In the genomic region with DNA sequence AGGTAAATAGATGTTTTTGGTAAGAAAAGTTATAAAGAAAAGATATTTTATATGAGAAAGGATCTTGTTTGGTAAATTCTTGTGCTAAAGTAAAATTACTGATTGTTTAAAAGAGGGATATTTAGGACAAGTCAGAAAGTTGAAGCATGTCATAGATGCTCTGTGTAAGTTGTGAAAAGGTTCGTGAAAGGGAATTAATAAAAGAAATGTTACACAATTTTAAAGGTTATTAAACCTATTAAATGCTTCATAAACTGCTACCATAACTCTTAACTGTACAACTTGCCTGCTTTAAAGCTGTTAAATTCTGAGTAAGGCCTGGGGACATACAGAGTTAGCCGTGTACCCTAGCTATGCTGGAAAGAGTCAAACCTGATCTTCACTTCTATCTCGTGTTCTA, we compare ENCODE assay signal across 27 cellular contexts.
"Had no signal": no experiment of that assay in that cellular context is flagged by ENCODE, and none has a peak within 500 bp of the region (broad histone marks: within the 10 kb centered on the region; RNA-seq: fewer than 3 reads in every experiment).

No MANE protein-coding gene starts in this region.

- H3K9me3 ChIP-seq: lower lobe of right lung, ovary, right atrium auricular region, right lobe of liver had no signal

- H3K27me3 Mint-ChIP-seq: naive B cell; progenitor cell of endocrine pancreas; stimulated activated memory B cell treated with anti-CD40 and anti-IgM and Interleukin-4, amounts not matched to agents 10 μg/mL and 1 μg/mL and 100 μg/mL, for 72 hours; stimulated activated naive CD8-positive, alpha-beta T cell treated with anti-CD3 and anti-CD28 coated beads, Interleukin-15, amount 100 ng/mL, for 72 hours; type B pancreatic cell had no signal

- H3K4me1 ChIP-seq: left lung, lower lobe of right lung, right atrium auricular region, right lobe of liver, tibial nerve, uterus had no signal

- DNase-seq: hippocampal formation; kidney glomerular epithelial cell; left cardiac atrium; left lung; lower lobe of right lung; mesendoderm; naive B cell; natural killer cell; nephron progenitor cell; ovary; right lobe of liver; stimulated activated CD4-positive, alpha-beta T cell treated with anti-CD3 and anti-CD28 coated beads, Interleukin-1b, Interleukin-23, amount 100 ng/mL, for 48 hours; stimulated activated CD4-positive, alpha-beta T cell treated with anti-CD3 and anti-CD28 coated beads, Interleukin-2, amount 100 ng/mL, for 48 hours; stimulated activated CD4-positive, alpha-beta T cell treated with anti-CD3 and anti-CD28 coated beads, Interleukin-4, amount 100 ng/mL, for 4 hours; stimulated activated CD8-positive, alpha-beta memory T cell treated with anti-CD3 and anti-CD28 coated beads, Interleukin-4, amount 100 ng/mL, for 48 hours; stimulated activated naive CD4-positive, alpha-beta T cell treated with Interleukin-2 at 50 U/mL for 16 hours; stimulated activated naive CD8-positive, alpha-beta T cell treated with anti-CD3 and anti-CD28 coated beads, Interleukin-15, amount 100 ng/mL, for 72 hours; substantia nigra; uterus had no signal

- H3K4me3 Mint-ChIP-seq: mesothelial cell of epicardium; naive B cell; natural killer cell; nephron progenitor cell; stimulated activated memory B cell treated with anti-CD40 and anti-IgM and Interleukin-4, amounts not matched to agents 10 μg/mL and 1 μg/mL and 100 μg/mL, for 72 hours; stimulated activated naive CD8-positive, alpha-beta T cell treated with anti-CD3 and anti-CD28 coated beads, Interleukin-15, amount 100 ng/mL, for 72 hours; type B pancreatic cell had no signal

- H3K36me3 Mint-ChIP-seq: mesothelial cell of epicardium; naive B cell; natural killer cell; stimulated activated memory B cell treated with anti-CD40 and anti-IgM and Interleukin-4, amounts not matched to agents 10 μg/mL and 1 μg/mL and 100 μg/mL, for 72 hours; type B pancreatic cell had no signal

- H3K27ac Mint-ChIP-seq: mesothelial cell of epicardium; natural killer cell; nephron progenitor cell; progenitor cell of endocrine pancreas; stimulated activated memory B cell treated with anti-CD40 and anti-IgM and Interleukin-4, amounts not matched to agents 10 μg/mL and 1 μg/mL and 100 μg/mL, for 72 hours; stimulated activated naive CD8-positive, alpha-beta T cell treated with anti-CD3 and anti-CD28 coated beads, Interleukin-15, amount 100 ng/mL, for 72 hours; type B pancreatic cell had no signal

- FAIRE-seq: keratinocyte had no signal

- H3K4me2 ChIP-seq: smooth muscle cell had no signal

- H3K27me3 ChIP-seq: left lung, ovary, right atrium auricular region, right lobe of liver, tibial nerve, uterus had no signal

- H3K4me3 ChIP-seq: left lung, lower lobe of right lung, ovary, right atrium auricular region, right lobe of liver, smooth muscle cell, tibial nerve, uterus had no signal

- H3K4me1 Mint-ChIP-seq: mesothelial cell of epicardium; naive B cell; natural killer cell; nephron progenitor cell; stimulated activated memory B cell treated with anti-CD40 and anti-IgM and Interleukin-4, amounts not matched to agents 10 μg/mL and 1 μg/mL and 100 μg/mL, for 72 hours; stimulated activated naive CD8-positive, alpha-beta T cell treated with anti-CD3 and anti-CD28 coated beads, Interleukin-15, amount 100 ng/mL, for 72 hours had no signal

- ATAC-seq: left cardiac atrium; left lung; lower lobe of right lung; natural killer cell; right lobe of liver; stimulated activated memory B cell treated with anti-CD40 and anti-IgM and Interleukin-4, amounts not matched to agents 10 μg/mL and 1 μg/mL and 100 μg/mL, for 72 hours; stimulated activated naive CD8-positive, alpha-beta T cell treated with anti-CD3 and anti-CD28 coated beads, Interleukin-15, amount 100 ng/mL, for 72 hours had no signal

- H3K27ac ChIP-seq: left lung, lower lobe of right lung, ovary, right atrium auricular region, right lobe of liver, tibial nerve, uterus had no signal

- H3K36me3 ChIP-seq: left lung, lower lobe of right lung, ovary, right atrium auricular region, right lobe of liver, tibial nerve, uterus had no signal
